In genomic region chr13:101190337-101190736, GRCh38 we compare ENCODE assay signal across 19 cellular contexts.
"Had no signal": no experiment of that assay in that cellular context is flagged by ENCODE, and none has a peak within 500 bp of the region (broad histone marks: within the 10 kb centered on the region; RNA-seq: fewer than 3 reads in every experiment).

No MANE protein-coding gene starts in this region.

- H3K4me1 ChIP-seq: colonic mucosa, foreskin keratinocyte, psoas muscle, upper lobe of left lung, uterus had no signal

- ATAC-seq: foreskin keratinocyte; naive thymus-derived CD8-positive, alpha-beta T cell; psoas muscle; stimulated activated effector memory CD8-positive, alpha-beta T cell treated with anti-CD3 and anti-CD28 coated beads, Interleukin-12 subunit alpha, Interleukin-12 subunit beta, amount 100 ng/mL, for 72 hours had no signal

- H3K27ac ChIP-seq: colonic mucosa, foreskin keratinocyte, neutrophil, psoas muscle, tibial artery, upper lobe of left lung, uterus had no signal

- H3K27me3 ChIP-seq: colonic mucosa, foreskin keratinocyte, neutrophil, tibial artery, upper lobe of left lung, uterus had no signal

- DNase-seq: cerebellar nuclear complex; colonic mucosa; dermis blood vessel endothelial cell; erythroblast; foreskin keratinocyte; immature natural killer cell; kidney; left cardiac atrium; naive thymus-derived CD8-positive, alpha-beta T cell; psoas muscle; retina; stimulated activated CD4-positive, alpha-beta T cell treated with anti-CD3 and anti-CD28 coated beads, Interleukin-4, amount 100 ng/mL, for 1 hour; stimulated activated CD8-positive, alpha-beta memory T cell treated with anti-CD3 and anti-CD28 coated beads, Interleukin-4, amount 100 ng/mL, for 48 hours; tibial artery; upper lobe of left lung; uterus had no signal

- H3K4me3 ChIP-seq: colonic mucosa, psoas muscle, smooth muscle cell, tibial artery, upper lobe of left lung, uterus had no signal

- H3K36me3 ChIP-seq: colonic mucosa, neutrophil, tibial artery, upper lobe of left lung, uterus had no signal

- H3K9me3 ChIP-seq: colonic mucosa, neutrophil, psoas muscle, tibial artery, upper lobe of left lung, uterus had no signal
